Comparison of ENCODE assay signal across 8 cellular contexts in genomic region chr12:84910549-84911241, GRCh38. TPM values are rescaled to one million over a fixed set of nuclear protein-coding genes. Genes with fewer than 3 reads are reported as not detected.
DNase-seq lines count a peak whose midpoint lies in the region; ATAC-seq and TF ChIP-seq lines count a peak whose summit lies in the region.

No MANE protein-coding gene starts in this region.

- no peaks in the 10 kb centered on the region for H3K9me3 Mint-ChIP-seq in activated T-helper 17 cell treated with anti-CD3 and anti-CD28 coated beads, Interleukin-2, amount 50 U/mL, for 72 hours

- no peaks in the 10 kb centered on the region for H3K36me3 ChIP-seq in cardiac muscle cell
- H3K36me3 ChIP-seq in iPS-15b (ENCODE audit: control insufficient read depth, insufficient read depth, low read length), result no peaks in the 10 kb centered on the region
- H3K36me3 ChIP-seq in thymus (ENCODE audit: control insufficient read depth, insufficient read depth), result no peaks in the 10 kb centered on the region

- intact Hi-C loops in cardiac septum (cut with DNase I), result no loop called here
- intact Hi-C loops in posterior vena cava (cut with DNase I), result no loop called here

- H3K27ac Mint-ChIP-seq in activated T-helper 17 cell treated with anti-CD3 and anti-CD28 coated beads, Interleukin-2, amount 50 U/mL, for 72 hours, result no peak overlapping the region

- TF ChIP-seq CTCF in cardiac muscle cell (IDR thresholded peaks at IDR 0.05; ENCODE audit: low read depth, low read length), result no peak

- H3K27me3 Mint-ChIP-seq in activated T-helper 17 cell treated with anti-CD3 and anti-CD28 coated beads, Interleukin-2, amount 50 U/mL, for 72 hours, result peaks cover 39% of the 10 kb centered on the region

- H3K4me3 ChIP-seq in cardiac muscle cell (peak overlapping the region; percentile 48), iPS-15b (ENCODE audit: low read depth, low read length) (peak overlapping the region; percentile 90), thymus (ENCODE audit: low read length) (peak overlapping the region; percentile 39)

- H3K27ac ChIP-seq in cardiac muscle cell (no peak overlapping the region), thymus (ENCODE audit: low read depth) (no peak overlapping the region)

- H3K27me3 ChIP-seq in cardiac muscle cell (peaks cover 10% of the 10 kb centered on the region), iPS-15b (ENCODE audit: control insufficient read depth, insufficient read depth, low read length) (peaks cover 35% of the 10 kb centered on the region), thymus (ENCODE audit: control insufficient read depth, insufficient read depth) (peaks cover 33% of the 10 kb centered on the region)

- no peaks in the 10 kb centered on the region for H3K36me3 Mint-ChIP-seq in activated T-helper 17 cell treated with anti-CD3 and anti-CD28 coated beads, Interleukin-2, amount 50 U/mL, for 72 hours (ENCODE audit: low read depth)

- WGBS in thymus, result 18% methylated on average over 21 of the region's 21 CpGs

- H3K4me1 ChIP-seq in cardiac muscle cell (ENCODE audit: low read depth) (no peaks in the 10 kb centered on the region), iPS-15b (ENCODE audit: control insufficient read depth, insufficient read depth, low read length) (no peaks in the 10 kb centered on the region), thymus (ENCODE audit: control insufficient read depth, insufficient read depth, low read length) (peaks cover 8% of the 10 kb centered on the region)

- DNase-seq in cardiac muscle cell (ENCODE audit: low read depth in 1 of 2, low spot score in 1 of 2) (peak in 1 of 2 donors; percentile 38), cardiac septum (ENCODE audit: low spot score) (no peak), medulla oblongata (ENCODE audit: extremely low spot score) (no peak), posterior vena cava (ENCODE audit: low spot score) (no peak)

- H3K9me3 ChIP-seq in cardiac muscle cell (ENCODE audit: low read depth) (no peaks in the 10 kb centered on the region), iPS-15b (ENCODE audit: control insufficient read depth, insufficient read depth, low read length) (no peaks in the 10 kb centered on the region), thymus (ENCODE audit: control insufficient read depth) (no peaks in the 10 kb centered on the region)

- H3K4me3 Mint-ChIP-seq in activated T-helper 17 cell treated with anti-CD3 and anti-CD28 coated beads, Interleukin-2, amount 50 U/mL, for 72 hours, result peak overlapping the region; percentile 63

- no peaks in the 10 kb centered on the region for H3K4me1 Mint-ChIP-seq in activated T-helper 17 cell treated with anti-CD3 and anti-CD28 coated beads, Interleukin-2, amount 50 U/mL, for 72 hours

- peak overlapping the region; percentile 2 for H3K9ac ChIP-seq in iPS-15b (ENCODE audit: low read depth, low read length)

- ATAC-seq in activated T-helper 17 cell treated with anti-CD3 and anti-CD28 coated beads, Interleukin-2, amount 50 U/mL, for 72 hours (replicated peaks), result no peak
- ATAC-seq in HG02759 (IDR thresholded peaks at IDR 0.05; ENCODE audit: unreplicated experiment), result no peak

RNA-seq across cellular contexts. Expression of gene SLC6A15, which starts 1.9 kb away (rescaled TPM):
- total RNA-seq in cardiac muscle cell (0.49 and 1.0 TPM in 2 replicates), cardiac septum (not detected), posterior vena cava (under 1 TPM; 0.24 to 0.97 TPM)
- polyA plus RNA-seq in cardiac muscle cell (0.60 and 1.2 TPM in 2 replicates), thymus (0.32 TPM)
- under 1 TPM; 0.69 to 0.78 TPM for total RNA-seq in activated T-helper 17 cell treated with anti-CD3 and anti-CD28 coated beads, Interleukin-2, amount 50 U/mL, for 72 hours

Comparison
In these comparisons a context has a peak if more than half of its experiments do, and no peak if none do; other contexts are left out.
1. H3K4me3 ChIP-seq: peak in every context shown above with its lines; median percentile 90 in iPS-15b; 48 in cardiac muscle cell; 39 in thymus.